ENCODE assay signal across 9 cellular contexts in genomic region chr1:84613887-84614286, GRCh38.
"Had no signal": no experiment of that assay in that cellular context is flagged by ENCODE, and none has a peak within 500 bp of the region (broad histone marks: within the 10 kb centered on the region; RNA-seq: fewer than 3 reads in every experiment).

No MANE protein-coding gene starts in this region.

- FAIRE-seq: H1, H54, HTR-8/SVneo had no signal

- H3K4me3 Mint-ChIP-seq: GM23338, H9, IgD-negative memory B cell had no signal

- H2AFZ ChIP-seq: GM23338 had no signal

- H3K4me3 ChIP-seq: GM23338 had no signal

- H3K27me3 Mint-ChIP-seq: IgD-negative memory B cell had no signal

- H3K4me1 Mint-ChIP-seq: IgD-negative memory B cell had no signal

- H3K27ac Mint-ChIP-seq: GM23338, H9, IgD-negative memory B cell had no signal

- DNase-seq: H9, HCEC 1CT, Kasumi-1, KG1 had no signal

- H3K4me2 ChIP-seq: GM23338 had no signal

- ATAC-seq: GM23338 had no signal
